Comparison of ENCODE assay signal across 16 cellular contexts in genomic region chr19:2449019-2449418, GRCh38.
"Had no signal": no experiment of that assay in that cellular context is flagged by ENCODE, and none has a peak within 500 bp of the region (broad histone marks: within the 10 kb centered on the region; RNA-seq: fewer than 3 reads in every experiment).

No MANE protein-coding gene starts in this region.

- H3K4me3 ChIP-seq: cardiac muscle cell, smooth muscle cell had no signal

- H3K27ac ChIP-seq: cardiac muscle cell had no signal

- H3K4me2 ChIP-seq: smooth muscle cell had no signal

- ATAC-seq: activated T-helper 17 cell treated with anti-CD3 and anti-CD28 coated beads, Interleukin-2, amount 50 U/mL, for 72 hours; natural killer cell treated with Interleukin-12 subunit alpha and Interleukin-12 subunit beta and Interleukin-15 and Interleukin-18, amount 100 ng/mL, for 72 hours; right cardiac atrium had no signal

- H3K36me3 ChIP-seq: cardiac muscle cell had no signal

- H3K27me3 ChIP-seq: cardiac muscle cell had no signal

- FAIRE-seq: astrocyte had no signal

- DNase-seq: activated CD4-positive, alpha-beta T cell treated with anti-CD3 and anti-CD28 coated beads, Interleukin-2, amount 50 U/mL, for 48 hours; activated naive CD4-positive, alpha-beta T cell treated with Interleukin-2 at 50 U/mL for 16 hours; endodermal cell; hypothalamus; mesendoderm; nucleus accumbens; right cardiac atrium; stimulated activated CD4-positive, alpha-beta T cell treated with anti-CD3 and anti-CD28 coated beads, Interleukin-4, amount 100 ng/mL, for 4 hours; stimulated activated CD8-positive, alpha-beta memory T cell treated with anti-CD3 and anti-CD28 coated beads, Interleukin-4, amount 100 ng/mL, for 48 hours; stimulated activated naive CD4-positive, alpha-beta T cell treated with Interleukin-2 at 50 U/mL for 16 hours; substantia nigra had no signal
